In the genomic region with DNA sequence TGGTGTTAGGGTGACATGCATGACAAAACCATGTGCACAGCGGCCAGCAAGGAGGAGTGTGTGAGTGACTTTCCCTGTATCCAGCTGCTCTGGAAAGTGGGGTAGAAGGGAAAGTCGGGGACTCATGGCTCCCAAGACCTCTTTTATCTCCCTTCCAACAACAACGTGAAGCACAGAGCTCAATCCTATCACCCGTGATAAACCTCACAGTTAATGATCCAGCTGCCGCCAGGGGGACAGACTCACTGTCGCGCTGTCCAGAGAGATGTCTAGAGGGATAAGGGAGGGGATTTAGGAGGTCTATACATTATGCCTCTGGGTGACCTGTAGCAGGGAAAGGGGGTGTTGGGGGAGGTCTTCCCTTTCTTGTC, we compare ENCODE assay signal across 17 cellular contexts.
DNase-seq lines count a peak whose midpoint lies in the region; ATAC-seq and TF ChIP-seq lines count a peak whose summit lies in the region.
"Had no signal": no experiment of that assay in that cellular context is flagged by ENCODE, and none has a peak within 500 bp of the region (broad histone marks: within the 10 kb centered on the region; RNA-seq: fewer than 3 reads in every experiment).

No MANE protein-coding gene starts in this region.

- H3K27me3 ChIP-seq in SK-N-SH (ENCODE audit: insufficient read depth) (no peaks in the 10 kb centered on the region), fibroblast of lung (ENCODE audit: control insufficient read depth, insufficient read depth, low read length) (no peaks in the 10 kb centered on the region)

- ATAC-seq in activated CD8-positive, alpha-beta memory T cell treated with anti-CD3 and anti-CD28 coated beads, Interleukin-2, amount 10 ng/mL, durations not matched to agents 7 days and 5 days: no peak
- no peak for ATAC-seq in stimulated activated memory B cell treated with anti-CD40 and anti-IgM and Interleukin-4, amounts not matched to agents 10 μg/mL and 1 μg/mL and 100 μg/mL, for 72 hours
- no peak for ATAC-seq in GM21360 (IDR thresholded peaks at IDR 0.05; ENCODE audit: unreplicated experiment)
- no peak for ATAC-seq in HG03565 (IDR thresholded peaks at IDR 0.05; ENCODE audit: unreplicated experiment)
- ATAC-seq: psoas muscle had no signal

- H3K4me1 ChIP-seq in SK-N-SH (ENCODE audit: control insufficient read depth in 1 of 2, insufficient read depth in 2 of 2, low read depth in 1 of 2, low read length in 1 of 2) (peaks cover 2 to 4% of the 10 kb centered on the region in 2 experiments; a peak in 2 of 4 replicates), fibroblast of lung (ENCODE audit: control insufficient read depth, extremely low read depth, insufficient read depth, low read length) (peaks cover 22% of the 10 kb centered on the region)
- H3K4me1 ChIP-seq: psoas muscle had no signal

- TF ChIP-seq CTCF in SK-N-SH (IDR thresholded peaks at IDR 0.05): peak; percentile 23; the same call in 1 of the 2 replicates
- peak; percentile 36 to 57 for TF ChIP-seq CTCF in fibroblast of lung (conservative IDR thresholded peaks at IDR 0.05 in 1 of 2, IDR thresholded peaks at IDR 0.05 in 1 of 2; ENCODE audit: low read depth in 1 of 2, low read length in 2 of 2)

- no peaks in the 10 kb centered on the region for H3F3A ChIP-seq in SK-N-SH (replicated peaks; ENCODE audit: insufficient read depth)

- peak overlapping the region; percentile 35 for H3K4me3 Mint-ChIP-seq in activated CD8-positive, alpha-beta memory T cell treated with anti-CD3 and anti-CD28 coated beads, Interleukin-2, amount 10 ng/mL, durations not matched to agents 7 days and 5 days
- no peak overlapping the region for H3K4me3 Mint-ChIP-seq in stimulated activated memory B cell treated with anti-CD40 and anti-IgM and Interleukin-4, amounts not matched to agents 10 μg/mL and 1 μg/mL and 100 μg/mL, for 72 hours

- H3K9me3 Mint-ChIP-seq in activated CD8-positive, alpha-beta memory T cell treated with anti-CD3 and anti-CD28 coated beads, Interleukin-2, amount 10 ng/mL, durations not matched to agents 7 days and 5 days (ENCODE audit: low read depth): no peaks in the 10 kb centered on the region
- H3K9me3 Mint-ChIP-seq in stimulated activated memory B cell treated with anti-CD40 and anti-IgM and Interleukin-4, amounts not matched to agents 10 μg/mL and 1 μg/mL and 100 μg/mL, for 72 hours: no peaks in the 10 kb centered on the region
- H3K9me3 Mint-ChIP-seq: effector memory CD8-positive, alpha-beta T cell had no signal

- WGBS in SK-N-SH (ENCODE audit: low lambda C conversion rate): 63% methylated on average over 7 of the region's 7 CpGs

- POLR2A ChIA-PET in SK-N-SH (lab: Yijun Ruan, JAX): no interaction called here

- no peak overlapping the region for H3K4me3 ChIP-seq in SK-N-SH (ENCODE audit: low read depth in 2 of 2, low read length in 1 of 2)
- H3K4me3 ChIP-seq in fibroblast of lung (replicated peaks in 1 of 4; ENCODE audit: control extremely low read depth in 1 of 4, insufficient read depth in 1 of 4, low read depth in 3 of 4, low read length in 4 of 4): no peak overlapping the region
- H3K4me3 ChIP-seq: lower lobe of right lung, psoas muscle, SJCRH30, thoracic aorta had no signal

- CTCF ChIA-PET in activated CD8-positive, alpha-beta memory T cell treated with anti-CD3 and anti-CD28 coated beads, Interleukin-2, amount 10 ng/mL, durations not matched to agents 7 days and 5 days (lab: Charles Lee): interaction anchor here (1.1 kb wide), 1 partner anchor 9 kb away, joined by 3 read pairs; no protein-coding TSS in a partner anchor
- CTCF ChIA-PET in SK-N-SH (lab: Yijun Ruan, JAX): interaction anchor here (1.0 kb wide), 1 partner anchor 34 kb away, joined by 3 read pairs; no protein-coding TSS in a partner anchor

- DNase-seq in activated CD8-positive, alpha-beta memory T cell treated with anti-CD3 and anti-CD28 coated beads, Interleukin-2, amount 10 ng/mL, durations not matched to agents 7 days and 5 days: no peak
- no peak for DNase-seq in activated CD8-positive, alpha-beta memory T cell treated with anti-CD3 and anti-CD28 coated beads, Interleukin-2, amount 50 U/mL, for 48 hours
- DNase-seq in SK-N-SH: no peak
- no peak for DNase-seq in fibroblast of lung (ENCODE audit: low read depth in 2 of 2)
- no peak for DNase-seq in activated gamma-delta T cell treated with Interleukin-2 at 50 U/mL for 16 hours
- DNase-seq: amniotic stem cell, DND-41, lower lobe of right lung, NCI-H1092 treated with DMSO at 0.1 percent for 48 hours, NCI-H526, psoas muscle, SJCRH30 had no signal

- H3K27ac Mint-ChIP-seq in activated CD8-positive, alpha-beta memory T cell treated with anti-CD3 and anti-CD28 coated beads, Interleukin-2, amount 10 ng/mL, durations not matched to agents 7 days and 5 days: peak overlapping the region; percentile 92
- peak overlapping the region; percentile 63 for H3K27ac Mint-ChIP-seq in stimulated activated memory B cell treated with anti-CD40 and anti-IgM and Interleukin-4, amounts not matched to agents 10 μg/mL and 1 μg/mL and 100 μg/mL, for 72 hours

- H3K4me2 ChIP-seq in SK-N-SH (no peak overlapping the region), fibroblast of lung (ENCODE audit: extremely low read depth, insufficient read depth, low read length) (peak overlapping the region; percentile 11)

- no peaks in the 10 kb centered on the region for H3K9me2 ChIP-seq in SK-N-SH

- H3K4me1 Mint-ChIP-seq in activated CD8-positive, alpha-beta memory T cell treated with anti-CD3 and anti-CD28 coated beads, Interleukin-2, amount 10 ng/mL, durations not matched to agents 7 days and 5 days: peaks cover 35% of the 10 kb centered on the region
- H3K4me1 Mint-ChIP-seq in stimulated activated memory B cell treated with anti-CD40 and anti-IgM and Interleukin-4, amounts not matched to agents 10 μg/mL and 1 μg/mL and 100 μg/mL, for 72 hours: peaks cover 23% of the 10 kb centered on the region

- no peak for TF ChIP-seq RAD21 in SK-N-SH (IDR thresholded peaks at IDR 0.05; ENCODE audit: low read length)

- peaks cover 1% of the 10 kb centered on the region for H3K36me3 Mint-ChIP-seq in activated CD8-positive, alpha-beta memory T cell treated with anti-CD3 and anti-CD28 coated beads, Interleukin-2, amount 10 ng/mL, durations not matched to agents 7 days and 5 days
- no peaks in the 10 kb centered on the region for H3K36me3 Mint-ChIP-seq in stimulated activated memory B cell treated with anti-CD40 and anti-IgM and Interleukin-4, amounts not matched to agents 10 μg/mL and 1 μg/mL and 100 μg/mL, for 72 hours

- no peaks in the 10 kb centered on the region for H3K27me3 Mint-ChIP-seq in activated CD8-positive, alpha-beta memory T cell treated with anti-CD3 and anti-CD28 coated beads, Interleukin-2, amount 10 ng/mL, durations not matched to agents 7 days and 5 days
- peaks cover 11% of the 10 kb centered on the region for H3K27me3 Mint-ChIP-seq in stimulated activated memory B cell treated with anti-CD40 and anti-IgM and Interleukin-4, amounts not matched to agents 10 μg/mL and 1 μg/mL and 100 μg/mL, for 72 hours

- TF ChIP-seq EP300 in SK-N-SH (IDR thresholded peaks at IDR 0.05; ENCODE audit: borderline replicate concordance in 1 of 2, low read depth in 1 of 2, low read length in 1 of 2): no peak

- no peak overlapping the region for H3K27ac ChIP-seq in SK-N-SH (ENCODE audit: low read depth in 2 of 2, low read length in 1 of 2)
- H3K27ac ChIP-seq in fibroblast of lung (ENCODE audit: insufficient read depth, low read length): no peak overlapping the region
- H3K27ac ChIP-seq: lower lobe of right lung, psoas muscle, SJCRH30, thoracic aorta had no signal

- H4K20me1 ChIP-seq in SK-N-SH (ENCODE audit: insufficient read depth) (no peaks in the 10 kb centered on the region), fibroblast of lung (ENCODE audit: control insufficient read depth, extremely low read depth, insufficient read depth, low read length) (no peaks in the 10 kb centered on the region)

- H2AFZ ChIP-seq in SK-N-SH (ENCODE audit: low read depth) (no peak overlapping the region), fibroblast of lung (ENCODE audit: low read length) (no peak overlapping the region)

- no peaks in the 10 kb centered on the region for H3K36me3 ChIP-seq in SK-N-SH (replicated peaks in 1 of 2; ENCODE audit: control insufficient read depth in 1 of 2, insufficient read depth in 2 of 2, low read length in 1 of 2)
- H3K36me3 ChIP-seq in fibroblast of lung (ENCODE audit: control insufficient read depth, insufficient read depth, low read length): no peaks in the 10 kb centered on the region
- H3K36me3 ChIP-seq: lower lobe of right lung, SJCRH30, thoracic aorta had no signal

- H3K9me3 ChIP-seq in SK-N-SH (no peaks in the 10 kb centered on the region), fibroblast of lung (ENCODE audit: control insufficient read depth, insufficient read depth, low read depth, low read length) (no peaks in the 10 kb centered on the region)
- H3K9me3 ChIP-seq: lower lobe of right lung, psoas muscle, SJCRH30, thoracic aorta had no signal

- no peak overlapping the region for H3K9ac ChIP-seq in SK-N-SH
- H3K9ac ChIP-seq in fibroblast of lung (ENCODE audit: insufficient read depth, low read length): no peak overlapping the region

- H3K79me2 ChIP-seq in SK-N-SH (ENCODE audit: insufficient read depth) (no peaks in the 10 kb centered on the region), fibroblast of lung (ENCODE audit: control insufficient read depth, insufficient read depth, low read length) (no peaks in the 10 kb centered on the region)

TF ChIP-seq in SK-N-SH, 30 proteins besides CTCF, POLR2A, EP300 and RAD21 (continues in another document):
- no peak for TF ChIP-seq NFIC (IDR thresholded peaks at IDR 0.05; ENCODE audit: borderline replicate concordance)
- TF ChIP-seq POLR2AphosphoS5 (IDR thresholded peaks at IDR 0.05; ENCODE audit: low read depth, low read length): no peak
- no peak for TF ChIP-seq SIN3A (IDR thresholded peaks at IDR 0.05; ENCODE audit: borderline replicate concordance, low read depth, low read length)
- TF ChIP-seq, protein P1, sequence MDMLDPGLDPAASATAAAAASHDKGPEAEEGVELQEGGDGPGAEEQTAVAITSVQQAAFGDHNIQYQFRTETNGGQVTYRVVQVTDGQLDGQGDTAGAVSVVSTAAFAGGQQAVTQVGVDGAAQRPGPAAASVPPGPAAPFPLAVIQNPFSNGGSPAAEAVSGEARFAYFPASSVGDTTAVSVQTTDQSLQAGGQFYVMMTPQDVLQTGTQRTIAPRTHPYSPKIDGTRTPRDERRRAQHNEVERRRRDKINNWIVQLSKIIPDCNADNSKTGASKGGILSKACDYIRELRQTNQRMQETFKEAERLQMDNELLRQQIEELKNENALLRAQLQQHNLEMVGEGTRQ (IDR thresholded peaks at IDR 0.05; ENCODE audit: borderline replicate concordance, low read depth, low read length): no peak
- TF ChIP-seq GABPA (IDR thresholded peaks at IDR 0.05; ENCODE audit: low read depth): no peak
